ENCODE assay signal across 1 cellular context in the genomic region with DNA sequence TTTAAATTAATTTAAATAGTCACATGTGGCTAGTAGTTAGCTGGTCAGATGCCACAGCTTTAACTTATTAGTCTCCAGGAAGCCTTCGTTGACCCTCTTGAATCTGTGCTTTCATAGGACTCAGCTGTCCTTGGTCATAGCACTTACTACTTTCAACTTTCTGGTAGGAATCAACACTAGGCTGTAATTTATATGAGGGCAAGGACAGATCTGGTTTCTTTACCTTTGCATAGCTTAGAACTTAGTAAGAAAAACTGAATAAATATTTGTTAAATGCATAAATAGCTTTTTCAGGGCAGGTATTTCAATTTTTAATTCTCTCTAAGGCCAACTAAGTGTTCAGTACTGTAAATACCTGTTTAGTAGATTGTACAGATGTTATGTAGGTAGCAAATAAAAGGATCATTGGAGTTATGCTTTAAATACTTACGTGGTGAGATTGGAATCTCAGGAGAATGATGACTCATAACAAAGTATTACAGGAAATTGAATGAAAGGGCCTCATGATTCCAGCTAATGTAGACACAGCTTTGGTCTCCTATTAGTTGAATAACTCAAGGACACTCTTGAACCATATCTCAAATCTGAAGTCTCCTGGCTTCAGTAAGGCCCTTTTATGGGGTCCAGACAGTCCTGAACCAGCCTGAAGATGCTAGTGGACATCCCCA.
TF ChIP-seq lines count a peak whose summit lies in the region.

No MANE protein-coding gene starts in this region.

TF ChIP-seq in endothelial cell of umbilical vein, 7 proteins besides CTCF, POLR2A, EP300 and RAD21 (continued from another document):
- no peak for TF ChIP-seq EZH2 (IDR thresholded peaks at IDR 0.05; ENCODE audit: borderline replicate concordance, low read depth, low read length, severe bottlenecking)
